In the genomic region with DNA sequence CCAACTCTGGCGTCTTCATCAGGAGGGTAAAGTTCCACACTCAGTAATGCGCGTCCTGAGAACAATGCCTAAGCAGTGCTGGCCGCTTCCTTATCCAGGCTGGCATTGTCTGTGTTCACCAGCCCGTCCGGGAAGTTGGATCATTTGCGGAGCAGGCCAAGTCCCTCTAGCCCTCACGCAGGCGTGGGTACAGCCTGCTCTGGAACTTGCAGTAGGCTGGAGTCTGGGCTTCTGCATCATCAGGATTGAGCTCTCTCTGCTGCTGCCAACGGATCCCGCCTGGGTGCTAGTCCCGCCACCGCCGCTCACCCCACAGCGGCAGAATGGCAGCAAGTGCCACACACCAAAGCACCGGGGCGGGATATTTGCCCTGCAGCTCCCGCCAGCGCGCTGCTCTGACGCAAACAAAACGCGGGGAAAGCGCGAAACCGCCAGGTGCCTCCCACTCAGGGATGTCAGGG, we compare ENCODE assay signal across 18 cellular contexts. TPM values are rescaled to one million over a fixed set of nuclear protein-coding genes. Genes with fewer than 3 reads are reported as not detected.
A peak's percentile ranks its signal among the peaks of the same experiment; 100 is the strongest.
DNase-seq lines count a peak whose midpoint lies in the region; ATAC-seq and TF ChIP-seq lines count a peak whose summit lies in the region.
"Had no signal": no experiment of that assay in that cellular context is flagged by ENCODE, and none has a peak within 500 bp of the region (broad histone marks: within the 10 kb centered on the region; RNA-seq: fewer than 3 reads in every experiment).

No MANE protein-coding gene starts in this region.

- H3K4me3 ChIP-seq in osteoblast (ENCODE audit: insufficient read depth, low read length), result peak overlapping the region; percentile 37
- H3K4me3 ChIP-seq: BLaER1 treated with 17β-estradiol and CSF1 and Interleukin-3, amounts not matched to agents 10 nM and 100 nM had no signal

- CTCF ChIA-PET in T-cell (lab: Charles Lee), result no interaction called here

- H3K4me1 Mint-ChIP-seq in endothelial cell (ENCODE audit: unreplicated experiment), result no peaks in the 10 kb centered on the region
- H3K4me1 Mint-ChIP-seq in T-cell, result no peaks in the 10 kb centered on the region

- H3K4me2 ChIP-seq in osteoblast (ENCODE audit: insufficient read depth, low read length), result peak overlapping the region; percentile 44
- H3K4me2 ChIP-seq: BLaER1 treated with 17β-estradiol and CSF1 and Interleukin-3, amounts not matched to agents 10 nM and 100 nM had no signal

- no peaks in the 10 kb centered on the region for H3K27me3 ChIP-seq in osteoblast (ENCODE audit: insufficient read depth, low read length)
- H3K27me3 ChIP-seq: BLaER1 treated with 17β-estradiol and CSF1 and Interleukin-3, amounts not matched to agents 10 nM and 100 nM had no signal

- H2AFZ ChIP-seq in osteoblast (ENCODE audit: low read length), result peak overlapping the region; percentile 63

- H3K27ac Mint-ChIP-seq in endothelial cell (ENCODE audit: unreplicated experiment), result no peak overlapping the region
- H3K27ac Mint-ChIP-seq in T-cell, result no peak overlapping the region
- H3K27ac Mint-ChIP-seq: stimulated activated naive CD8-positive, alpha-beta T cell treated with anti-CD3 and anti-CD28 coated beads, Interleukin-15, Interleukin-2, amounts not matched to agents 100 ng/mL and 50 ng/mL, for 24 hours had no signal

- H3K36me3 ChIP-seq in osteoblast (ENCODE audit: insufficient read depth, low read length), result no peaks in the 10 kb centered on the region

- H3K9me3 Mint-ChIP-seq in endothelial cell (ENCODE audit: unreplicated experiment), result peaks cover 2% of the 10 kb centered on the region
- H3K9me3 Mint-ChIP-seq in T-cell, result peaks cover 3 to 5% (median 4%) of the 10 kb centered on the region in 3 donors
- H3K9me3 Mint-ChIP-seq: stimulated activated naive CD8-positive, alpha-beta T cell treated with anti-CD3 and anti-CD28 coated beads, Interleukin-15, Interleukin-2, amounts not matched to agents 100 ng/mL and 50 ng/mL, for 24 hours had no signal

- peak; percentile 2 for DNase-seq in DMS53 treated with DMSO at 0.1 percent for 48 hours (lab: John Stamatoyannopoulos, UW; ENCODE audit: unreplicated experiment)
- DNase-seq in NCI-H345 treated with DMSO at 0.1 percent for 48 hours (lab: John Stamatoyannopoulos, UW; ENCODE audit: unreplicated experiment), result peak; percentile 81
- peak; percentile 12 for DNase-seq in endothelial cell (ENCODE audit: low spot score)
- peak; percentile 51 for DNase-seq in osteoblast (ENCODE audit: insufficient read length, low spot score, missing footprints)
- no peak for DNase-seq in activated CD4-positive, alpha-beta T cell treated with anti-CD3 and anti-CD28 coated beads for 48 hours
- DNase-seq in G401 (ENCODE audit: low spot score), result no peak
- DNase-seq in midbrain (lab: John Stamatoyannopoulos, UW), result no peak
- DNase-seq in T-cell, result no peak
- DNase-seq: activated CD4-positive, alpha-beta T cell treated with anti-CD3 and anti-CD28 coated beads for 1 hour; activated T-cell treated with anti-CD3 and anti-CD28 coated beads, Interleukin-2, amount 50 U/mL, for 48 hours; foreskin melanocyte; NCI-H2171 treated with DMSO at 0.1 percent for 48 hours had no signal

- POLR2A ChIA-PET in T-cell (lab: Charles Lee), result no interaction called here

- no peak overlapping the region for H3K27ac ChIP-seq in osteoblast (ENCODE audit: low read depth, low read length)
- H3K27ac ChIP-seq: BLaER1 treated with 17β-estradiol and CSF1 and Interleukin-3, amounts not matched to agents 10 nM and 100 nM had no signal

- peaks cover 6% of the 10 kb centered on the region for H3K4me1 ChIP-seq in osteoblast (ENCODE audit: insufficient read depth, low read length)
- H3K4me1 ChIP-seq: BLaER1 treated with 17β-estradiol and CSF1 and Interleukin-3, amounts not matched to agents 10 nM and 100 nM had no signal

- H3K36me3 Mint-ChIP-seq in endothelial cell (ENCODE audit: low read depth, unreplicated experiment) (peaks cover 26% of the 10 kb centered on the region), T-cell (no peaks in the 10 kb centered on the region)

- no peaks in the 10 kb centered on the region for H3K9me3 ChIP-seq in osteoblast (ENCODE audit: low read depth, low read length)

- no peaks in the 10 kb centered on the region for H3K79me2 ChIP-seq in osteoblast (ENCODE audit: insufficient read depth, low read length)

- H3K27me3 Mint-ChIP-seq in endothelial cell (ENCODE audit: unreplicated experiment) (peaks cover 2% of the 10 kb centered on the region), T-cell (peaks cover 19 to 24% of the 10 kb centered on the region in 2 donors)

- ATAC-seq in T-cell (replicated peaks in 1 of 4), result no peak
- ATAC-seq: right cardiac atrium had no signal

- H3K4me3 Mint-ChIP-seq in endothelial cell (ENCODE audit: unreplicated experiment) (no peak overlapping the region), T-cell (no peak overlapping the region)
- H3K4me3 Mint-ChIP-seq: stimulated activated naive CD8-positive, alpha-beta T cell treated with anti-CD3 and anti-CD28 coated beads, Interleukin-15, Interleukin-2, amounts not matched to agents 100 ng/mL and 50 ng/mL, for 24 hours had no signal

- no peaks in the 10 kb centered on the region for H4K20me1 ChIP-seq in osteoblast (ENCODE audit: insufficient read depth, low read length)
- H4K20me1 ChIP-seq: BLaER1 treated with 17β-estradiol and CSF1 and Interleukin-3, amounts not matched to agents 10 nM and 100 nM had no signal

- in situ Hi-C loops in G401 (cut with HindIII; ENCODE audit: low sequenced_read_pairs), result no loop called here

- no peak for TF ChIP-seq CTCF in endothelial cell (IDR thresholded peaks at IDR 0.05; ENCODE audit: unreplicated experiment)
- TF ChIP-seq CTCF in osteoblast (IDR thresholded peaks at IDR 0.05; ENCODE audit: extremely low read depth, low read depth, low read length), result no peak

RNA-seq across cellular contexts. Expression of a gene that starts 29.0 kb away (rescaled TPM):
- 2.0 TPM for total RNA-seq in endothelial cell (ENCODE audit: unreplicated experiment)
- total RNA-seq in osteoblast, result 0.29 TPM in 1 of 2 replicates, not detected in the other
- total RNA-seq in G401 (2014; rRNA removed; shearing (Covaris generic)), result not detected in 2 replicates
- under 1 TPM in 1 of 5 donors, not detected in 4; 0.51 TPM for total RNA-seq in T-cell
- total RNA-seq: dermis microvascular lymphatic vessel endothelial cell, myocyte, OCI-LY7, right cardiac atrium had no signal

Comparison
In these comparisons a context has a peak if more than half of its experiments do, and no peak if none do; other contexts are left out.
1. DNase-seq: peak in DMS53 treated with DMSO at 0.1 percent for 48 hours (single experiment), NCI-H345 treated with DMSO at 0.1 percent for 48 hours (single experiment), endothelial cell (single experiment) and osteoblast (single experiment); none in activated CD4-positive, alpha-beta T cell treated with anti-CD3 and anti-CD28 coated beads for 48 hours (single experiment), G401 (single experiment), midbrain (single experiment) and T-cell (0 of 34).